15 cellular contexts compared by ENCODE assay signal in genomic region chr3:140187648-140188221, GRCh38.
DNase-seq lines count a peak whose midpoint lies in the region; ATAC-seq and TF ChIP-seq lines count a peak whose summit lies in the region.
"Had no signal": no experiment of that assay in that cellular context is flagged by ENCODE, and none has a peak within 500 bp of the region (broad histone marks: within the 10 kb centered on the region; RNA-seq: fewer than 3 reads in every experiment).

No MANE protein-coding gene starts in this region.

- CTCF ChIA-PET in activated naive CD4-positive, alpha-beta T cell treated with anti-CD3 and anti-CD28 coated beads for 36 hours (lab: Charles Lee) = no interaction called here

- no peaks in the 10 kb centered on the region for H3K36me3 ChIP-seq in thoracic aorta
- H3K36me3 ChIP-seq: BLaER1 had no signal

- DNase-seq in NCI-H2029 treated with DMSO at 0.1 percent for 48 hours (lab: John Stamatoyannopoulos, UW) (peak; percentile 45), NCI-H2029 (lab: John Stamatoyannopoulos, UW) (no peak), LoVo (ENCODE audit: low spot score) (peak; percentile 12), thoracic aorta (ENCODE audit: low spot score) (no peak)
- no peak for DNase-seq in activated naive CD4-positive, alpha-beta T cell treated with anti-CD3 and anti-CD28 coated beads for 36 hours
- no peak for DNase-seq in activated CD4-positive, alpha-beta T cell treated with anti-CD3 and anti-CD28 coated beads for 1 hour
- DNase-seq: CD8-positive, alpha-beta T cell; GDM1; H7; NCI-H1436; NCI-H2227 treated with DMSO at 0.1 percent for 48 hours had no signal

- H3K27ac Mint-ChIP-seq in brain = peak overlapping the region in 3 of 5 experiments; percentile 6 to 62 (median 52)
- no peak overlapping the region for H3K27ac Mint-ChIP-seq in activated naive CD4-positive, alpha-beta T cell treated with anti-CD3 and anti-CD28 coated beads for 36 hours
- H3K27ac Mint-ChIP-seq: CD8-positive, alpha-beta T cell had no signal

- peaks cover 10 to 47% of the 10 kb centered on the region in 2 donors for H3K4me1 ChIP-seq in thoracic aorta (ENCODE audit: control insufficient read depth in 1 of 2, low read depth in 2 of 2)
- H3K4me1 ChIP-seq: BLaER1 had no signal

- no peak overlapping the region for H3K4me3 Mint-ChIP-seq in brain
- no peak overlapping the region for H3K4me3 Mint-ChIP-seq in activated naive CD4-positive, alpha-beta T cell treated with anti-CD3 and anti-CD28 coated beads for 36 hours
- H3K4me3 Mint-ChIP-seq: CD8-positive, alpha-beta T cell had no signal

- peaks cover 3% of the 10 kb centered on the region for H3K36me3 Mint-ChIP-seq in brain
- no peaks in the 10 kb centered on the region for H3K36me3 Mint-ChIP-seq in activated naive CD4-positive, alpha-beta T cell treated with anti-CD3 and anti-CD28 coated beads for 36 hours (ENCODE audit: low read depth)
- H3K36me3 Mint-ChIP-seq: CD8-positive, alpha-beta T cell had no signal

- H3K9me3 Mint-ChIP-seq in brain = peaks cover 4 to 5% (median 4%) of the 10 kb centered on the region in 5 experiments
- no peaks in the 10 kb centered on the region for H3K9me3 Mint-ChIP-seq in activated naive CD4-positive, alpha-beta T cell treated with anti-CD3 and anti-CD28 coated beads for 36 hours
- H3K9me3 Mint-ChIP-seq: CD8-positive, alpha-beta T cell had no signal

- peaks cover 38% of the 10 kb centered on the region for H3K4me1 Mint-ChIP-seq in brain
- H3K4me1 Mint-ChIP-seq in activated naive CD4-positive, alpha-beta T cell treated with anti-CD3 and anti-CD28 coated beads for 36 hours (ENCODE audit: low read depth) = no peaks in the 10 kb centered on the region

- intact Hi-C loops in activated naive CD4-positive, alpha-beta T cell treated with anti-CD3 and anti-CD28 coated beads for 36 hours (cut with micrococcal nuclease) = no loop called here

- TF ChIP-seq CTCF in brain (conservative IDR thresholded peaks at IDR 0.05) (no peak), thoracic aorta (IDR thresholded peaks at IDR 0.05) (no peak)

- peak overlapping the region; percentile 59 to 83 for H3K27ac ChIP-seq in thoracic aorta
- H3K27ac ChIP-seq: BLaER1, RWPE1 had no signal

- no peak for ATAC-seq in thoracic aorta (ENCODE audit: insufficient number of reproducible peaks, low FRiP score, low read depth)
- ATAC-seq: CD8-positive, alpha-beta T cell; GM12878 had no signal

- no peaks in the 10 kb centered on the region for H3K9me3 ChIP-seq in thoracic aorta
- H3K9me3 ChIP-seq: BLaER1 had no signal

- peaks cover under 1% of the 10 kb centered on the region for H3K27me3 Mint-ChIP-seq in brain
- H3K27me3 Mint-ChIP-seq in activated naive CD4-positive, alpha-beta T cell treated with anti-CD3 and anti-CD28 coated beads for 36 hours (ENCODE audit: low read depth) = peaks cover 4% of the 10 kb centered on the region

- H3K4me3 ChIP-seq in thoracic aorta = no peak overlapping the region
- H3K4me3 ChIP-seq: BLaER1, GM12878 had no signal

- no peaks in the 10 kb centered on the region for H3K27me3 ChIP-seq in thoracic aorta (replicated peaks; ENCODE audit: insufficient read depth)
- H3K27me3 ChIP-seq: BLaER1 had no signal

Comparison
In these comparisons a context has a peak if more than half of its experiments do, and no peak if none do; other contexts are left out.
1. DNase-seq: peak in NCI-H2029 treated with DMSO at 0.1 percent for 48 hours (single experiment) and LoVo (single experiment); none in NCI-H2029 (single experiment), thoracic aorta (single experiment), activated naive CD4-positive, alpha-beta T cell treated with anti-CD3 and anti-CD28 coated beads for 36 hours (single experiment) and activated CD4-positive, alpha-beta T cell treated with anti-CD3 and anti-CD28 coated beads for 1 hour (single experiment).